In the genomic region with DNA sequence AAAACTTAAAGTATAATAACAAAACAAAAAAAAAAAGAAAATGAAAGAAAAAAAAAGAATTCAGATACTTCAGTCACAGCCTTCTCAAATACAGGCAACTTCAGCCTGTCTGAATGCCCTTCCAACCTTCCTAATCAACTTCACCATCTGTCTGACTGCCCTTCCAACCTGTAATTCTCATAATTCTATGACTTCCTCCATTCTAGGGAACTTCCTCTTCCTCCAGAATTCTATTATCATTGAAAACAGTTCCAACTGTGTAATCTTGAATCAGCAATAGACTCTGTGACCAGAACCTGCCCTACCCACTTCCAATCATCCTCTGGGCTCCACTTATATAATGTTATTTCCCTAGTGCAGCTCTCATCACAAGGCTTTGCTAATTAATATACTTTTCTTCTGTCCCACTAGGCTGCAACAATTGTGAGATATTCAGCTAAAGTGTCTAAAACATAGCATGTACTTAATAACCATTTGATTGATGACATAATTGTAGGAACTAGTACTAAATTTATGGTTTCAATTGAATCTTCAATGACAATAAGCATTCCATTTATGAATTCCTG, we compare ENCODE assay signal across 18 cellular contexts.
"Had no signal": no experiment of that assay in that cellular context is flagged by ENCODE, and none has a peak within 500 bp of the region (broad histone marks: within the 10 kb centered on the region; RNA-seq: fewer than 3 reads in every experiment).

No MANE protein-coding gene starts in this region.

- H3K27ac ChIP-seq: adrenal gland, gastroesophageal sphincter, heart left ventricle, left ventricle myocardium inferior, upper lobe of right lung had no signal

- H3K4me1 ChIP-seq: adrenal gland, gastroesophageal sphincter, heart left ventricle, left ventricle myocardium inferior, upper lobe of right lung had no signal

- H3K27me3 ChIP-seq: adrenal gland, gastroesophageal sphincter, heart left ventricle, upper lobe of right lung had no signal

- H3K9me3 ChIP-seq: adrenal gland, gastroesophageal sphincter, upper lobe of right lung had no signal

- H3K4me3 ChIP-seq: adrenal gland, gastroesophageal sphincter, heart left ventricle, left ventricle myocardium inferior, upper lobe of right lung had no signal

- DNase-seq: activated B cell treated with CpG ODN at 0.5 μM for 24 hours; activated CD4-positive, alpha-beta memory T cell treated with anti-CD3 and anti-CD28 coated beads for 36 hours; activated CD4-positive, alpha-beta T cell treated with anti-CD3 and anti-CD28 coated beads for 4 hours; activated gamma-delta T cell treated with Interleukin-2 at 50 U/mL for 16 hours; activated T-cell treated with anti-CD3 and anti-CD28 coated beads for 4 hours; adrenal gland; cerebellar nuclear complex; cortex of kidney; effector CD4-positive, alpha-beta T cell; heart left ventricle; left ventricle myocardium inferior; mammary epithelial cell; retina; stimulated activated naive B cell treated with anti-CD40 and anti-IgM and Interleukin-4, amounts not matched to agents 10 μg/mL and 1 μg/mL and 100 μg/mL, for 72 hours; upper lobe of right lung had no signal

- ATAC-seq: activated naive CD4-positive, alpha-beta T cell treated with anti-CD3 and anti-CD28 coated beads, Interleukin-2, amount 50 U/mL, for 72 hours; esophagus mucosa; gastroesophageal sphincter; stimulated activated naive B cell treated with anti-CD40 and anti-IgM and Interleukin-4, amounts not matched to agents 10 μg/mL and 1 μg/mL and 100 μg/mL, for 72 hours; upper lobe of right lung had no signal

- H3K36me3 ChIP-seq: adrenal gland, gastroesophageal sphincter, heart left ventricle, left ventricle myocardium inferior, upper lobe of right lung had no signal
